Comparison of ENCODE assay signal across 9 cellular contexts in the genomic region with DNA sequence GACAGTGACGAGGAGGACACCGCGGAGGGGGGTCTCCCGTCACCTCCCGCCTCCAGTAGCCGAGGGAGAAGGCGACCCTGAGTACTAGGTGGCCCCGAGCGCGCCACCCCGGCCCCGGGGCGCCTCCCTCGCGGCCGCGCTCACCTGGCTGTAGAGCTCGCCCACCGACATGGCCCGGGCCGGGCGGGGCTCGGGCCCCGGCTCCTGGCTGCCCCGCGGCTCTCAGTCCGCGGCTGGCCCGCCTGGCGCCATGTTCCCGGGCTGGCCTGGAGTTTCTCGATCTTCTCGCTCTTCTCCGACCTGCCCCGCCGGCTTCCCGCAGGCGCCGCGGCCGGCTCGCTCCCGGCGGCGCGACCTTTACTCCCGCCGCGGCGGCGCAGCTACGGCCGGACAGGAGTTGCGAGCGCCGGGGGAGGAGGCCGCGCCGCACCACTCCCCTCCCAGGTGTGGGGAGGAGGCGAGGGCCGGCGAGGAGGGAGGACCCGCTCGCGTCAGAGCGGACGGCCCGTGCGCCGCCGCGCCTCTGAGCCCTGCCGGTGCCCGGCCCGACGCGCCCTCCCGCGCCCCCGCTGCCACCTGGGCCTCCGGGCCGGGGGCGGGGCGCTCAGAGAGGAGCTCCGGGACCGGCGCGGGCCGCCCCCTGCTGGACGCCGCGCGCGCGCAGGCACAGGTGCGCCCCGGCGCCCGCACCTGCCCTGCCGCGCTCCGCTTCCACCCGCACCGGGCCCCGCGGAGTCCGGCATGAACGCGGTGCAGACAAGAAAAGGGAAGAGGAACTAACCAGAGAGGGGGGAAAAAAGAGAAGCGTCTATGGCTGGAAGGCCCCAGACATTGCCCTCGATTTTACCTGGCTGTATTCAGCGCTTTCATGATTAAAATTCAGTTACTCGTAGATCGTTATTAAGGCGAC. TPM values are rescaled to one million over a fixed set of nuclear protein-coding genes. Genes with fewer than 3 reads are reported as not detected.
DNase-seq lines count a peak whose midpoint lies in the region; ATAC-seq, FAIRE-seq and TF ChIP-seq lines count a peak whose summit lies in the region.
"Had no signal": no experiment of that assay in that cellular context is flagged by ENCODE, and none has a peak within 500 bp of the region (broad histone marks: within the 10 kb centered on the region; RNA-seq: fewer than 3 reads in every experiment).

A gene (minus strand): TSS at position 525 of the 910 bp plus-strand sequence. CDS start 354 bp downstream, at position 171.

- intact Hi-C loops in K562 (cut with micrococcal nuclease): loop anchor here (10.0 kb wide), 1 partner anchor 140 kb away; no protein-coding TSS in a partner anchor

- no peak within 1 kb of the TSS for H2AFZ ChIP-seq in K562 (ENCODE audit: low read depth, low read length)

- no peak within 1 kb of the TSS for H3K27ac ChIP-seq in K562 (ENCODE audit: extremely low read depth, low read depth, low read length)
- H3K27ac ChIP-seq: neutrophil had no signal

- in situ Hi-C loops in K562 (cut with MboI): no loop called here

- no peaks in the 10 kb centered on the region for H4K20me1 ChIP-seq in K562 (replicated peaks; ENCODE audit: control insufficient read depth, insufficient read depth, low read length)

- 9% methylated on average over 10 of the region's 115 CpGs for WGBS in K562 (ENCODE audit: insufficient coverage, low coverage, missing lambda C conversion rate)

- POLR2A ChIA-PET in K562 (lab: Yijun Ruan, JAX): interaction anchor here (0.7 to 2.2 kb wide), 3 partner anchors 8 to 211 kb away, joined by 3 to 7 read pairs (median 3); a partner anchor contains a TSS

- peaks cover 0 to 26% of the 10 kb centered on the region in 2 experiments; a peak in 2 of 5 replicates for H3K27me3 ChIP-seq in K562 (ENCODE audit: control insufficient read depth in 2 of 2, insufficient read depth in 2 of 2, low read length in 2 of 2)

- CTCF ChIA-PET in K562 (lab: Yijun Ruan, JAX; ENCODE audit: low intra/inter-chr PET ratio): interaction anchor here (0.7 to 1.1 kb wide), 3 partner anchors 138 to 329 kb away, joined by 3 to 5 read pairs (median 4); no protein-coding TSS in a partner anchor

- no peaks in the 10 kb centered on the region for H3K9me1 ChIP-seq in K562 (ENCODE audit: control insufficient read depth, insufficient read depth, low read length)

- DNase-seq in COR-L47 (lab: John Stamatoyannopoulos, UW) (peak; percentile 75), HT-29 (ENCODE audit: low spot score) (peak; percentile 85), SW480 (ENCODE audit: low spot score) (peak; percentile 66), K562 (ENCODE audit: extremely low read depth in 1 of 4, low spot score in 3 of 4) (peak; percentile 44 to 81 (median 71)), left kidney (ENCODE audit: low read depth, low spot score) (peak; percentile 90), GOT3 (lab: John Stamatoyannopoulos, UW) (no peak)
- DNase-seq in stimulated activated CD4-positive, alpha-beta T cell treated with anti-CD3 and anti-CD28 coated beads, Interleukin-4, amount 100 ng/mL, for 48 hours (ENCODE audit: low read depth in 2 of 2): peak; percentile 46 to 54

- H3K4me1 ChIP-seq in K562 (replicated peaks in 1 of 2; ENCODE audit: control insufficient read depth in 2 of 2, insufficient read depth in 2 of 2, low read length in 2 of 2): peaks cover 0 to 13% of the 10 kb centered on the region in 2 experiments; a peak in 1 of 5 replicates

- H3K4me2 ChIP-seq in K562 (ENCODE audit: insufficient read depth, low read length): peak within 1 kb of the TSS; percentile 37; the same call in 1 of the 2 replicates

- no peak for FAIRE-seq in K562 (lab: Jason Lieb, UNC)

- H3K9ac ChIP-seq in K562 (ENCODE audit: insufficient read depth in 1 of 2, low read depth in 2 of 2, low read length in 2 of 2): peak within 1 kb of the TSS in 1 of 2 experiments; percentile 52; a peak in 1 of 4 replicates

- TF ChIP-seq CTCF in K562 (IDR thresholded peaks at IDR 0.05 in 2 of 3, conservative IDR thresholded peaks at IDR 0.05 in 1 of 3; ENCODE audit: insufficient read depth in 2 of 3, low read depth in 1 of 3, low read length in 3 of 3): peak in 2 of 3 experiments; percentile 33 to 51; a peak in 3 of 6 replicates

- H3K4me3 ChIP-seq in K562: peak within 1 kb of the TSS; percentile 41

- peak; percentile 5 to 51; a peak in 2 of 4 replicates for TF ChIP-seq RAD21 in K562 (CRISPR knock-in tag; conservative IDR thresholded peaks at IDR 0.05 in 1 of 2, IDR thresholded peaks at IDR 0.05 in 1 of 2)

- no peaks in the 10 kb centered on the region for H3K36me3 ChIP-seq in K562 (ENCODE audit: control insufficient read depth, insufficient read depth, low read length)
- H3K36me3 ChIP-seq: neutrophil had no signal

- H3K9me3 ChIP-seq in K562 (replicated peaks; ENCODE audit: control insufficient read depth, insufficient read depth, low read depth, low read length): no peaks in the 10 kb centered on the region
- H3K9me3 ChIP-seq: neutrophil had no signal

- ATAC-seq in GM19455 (IDR thresholded peaks at IDR 0.05; ENCODE audit: unreplicated experiment) (peak; percentile 84), K562 (peak; percentile 95)

- no peaks in the 10 kb centered on the region for H3K79me2 ChIP-seq in K562 (ENCODE audit: control insufficient read depth, insufficient read depth, low read length)

- BruUV-seq in K562 (replicated peaks; lab: Mats Ljungman, UMichigan): no TSS peak

- no peak for TF ChIP-seq EP300 in K562 (IDR thresholded peaks at IDR 0.05; ENCODE audit: low read length)

- no peak for TF ChIP-seq POLR2A in K562 (conservative IDR thresholded peaks at IDR 0.05)

TF ChIP-seq in K562, 482 proteins besides CTCF, POLR2A, EP300 and RAD21 (continues in another document):
- TF ChIP-seq NCOA4 (IDR thresholded peaks at IDR 0.05; ENCODE audit: partially characterized antibody) (no peak), RB1 (IDR thresholded peaks at IDR 0.05; ENCODE audit: low read depth) (peak; percentile 56; the same call in 1 of the 2 replicates), ETS2 (tag; IDR thresholded peaks at IDR 0.05; ENCODE audit: borderline replicate concordance, poor library complexity, severe bottlenecking) (no peak), SIN3B (IDR thresholded peaks at IDR 0.05; ENCODE audit: low read depth) (0 out of 2 replicates have a peak, but pooled peaks have one; percentile 19), NRF1 (conservative IDR thresholded peaks at IDR 0.05 in 1 of 2, IDR thresholded peaks at IDR 0.05 in 1 of 2) (peak in 1 of 2 experiments; percentile 27; a peak in 2 of 4 replicates), CTBP1 (IDR thresholded peaks at IDR 0.05; ENCODE audit: borderline replicate concordance) (0 out of 2 replicates have a peak, but pooled peaks have one; percentile 46), CXXC5 (CRISPR knock-in tag; IDR thresholded peaks at IDR 0.05) (peak; percentile 50; the same call in 1 of the 2 replicates), STAG1 (CRISPR knock-in tag; IDR thresholded peaks at IDR 0.05; ENCODE audit: borderline replicate concordance) (no peak)
- TF ChIP-seq, protein P1, sequence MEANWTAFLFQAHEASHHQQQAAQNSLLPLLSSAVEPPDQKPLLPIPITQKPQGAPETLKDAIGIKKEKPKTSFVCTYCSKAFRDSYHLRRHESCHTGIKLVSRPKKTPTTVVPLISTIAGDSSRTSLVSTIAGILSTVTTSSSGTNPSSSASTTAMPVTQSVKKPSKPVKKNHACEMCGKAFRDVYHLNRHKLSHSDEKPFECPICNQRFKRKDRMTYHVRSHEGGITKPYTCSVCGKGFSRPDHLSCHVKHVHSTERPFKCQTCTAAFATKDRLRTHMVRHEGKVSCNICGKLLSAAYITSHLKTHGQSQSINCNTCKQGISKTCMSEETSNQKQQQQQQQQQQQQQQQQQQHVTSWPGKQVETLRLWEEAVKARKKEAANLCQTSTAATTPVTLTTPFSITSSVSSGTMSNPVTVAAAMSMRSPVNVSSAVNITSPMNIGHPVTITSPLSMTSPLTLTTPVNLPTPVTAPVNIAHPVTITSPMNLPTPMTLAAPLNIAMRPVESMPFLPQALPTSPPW (CRISPR knock-in tag; IDR thresholded peaks at IDR 0.05): peak; percentile 14; the same call in 1 of the 2 replicates
- TF ChIP-seq, protein P2, sequence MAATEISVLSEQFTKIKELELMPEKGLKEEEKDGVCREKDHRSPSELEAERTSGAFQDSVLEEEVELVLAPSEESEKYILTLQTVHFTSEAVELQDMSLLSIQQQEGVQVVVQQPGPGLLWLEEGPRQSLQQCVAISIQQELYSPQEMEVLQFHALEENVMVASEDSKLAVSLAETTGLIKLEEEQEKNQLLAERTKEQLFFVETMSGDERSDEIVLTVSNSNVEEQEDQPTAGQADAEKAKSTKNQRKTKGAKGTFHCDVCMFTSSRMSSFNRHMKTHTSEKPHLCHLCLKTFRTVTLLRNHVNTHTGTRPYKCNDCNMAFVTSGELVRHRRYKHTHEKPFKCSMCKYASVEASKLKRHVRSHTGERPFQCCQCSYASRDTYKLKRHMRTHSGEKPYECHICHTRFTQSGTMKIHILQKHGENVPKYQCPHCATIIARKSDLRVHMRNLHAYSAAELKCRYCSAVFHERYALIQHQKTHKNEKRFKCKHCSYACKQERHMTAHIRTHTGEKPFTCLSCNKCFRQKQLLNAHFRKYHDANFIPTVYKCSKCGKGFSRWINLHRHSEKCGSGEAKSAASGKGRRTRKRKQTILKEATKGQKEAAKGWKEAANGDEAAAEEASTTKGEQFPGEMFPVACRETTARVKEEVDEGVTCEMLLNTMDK (IDR thresholded peaks at IDR 0.05; ENCODE audit: borderline replicate concordance, insufficient read depth, low read depth, low read length, poor library complexity, severe bottlenecking): peak; percentile 69

RNA-seq across cellular contexts. Expression of the gene that starts here (rescaled TPM):
- total RNA-seq in HT-29 (2014; rRNA removed; shearing (Covaris generic)): 29.3 and 35.9 TPM in 2 replicates
- 0.30 and 1.0 TPM in 2 replicates for total RNA-seq in K562 (2011; cell fraction: chromatin; rRNA removed; ENCODE audit: low replicate concordance)
- total RNA-seq in K562 (2011; cell fraction: nucleolus; rRNA removed): 0.13 and 0.67 TPM in 2 replicates
- 0.15 and 0.23 TPM in 2 replicates for total RNA-seq in K562 (2011; cell fraction: nucleoplasm; rRNA removed)
- total RNA-seq in K562 (2014; rRNA removed): 0.09 and 0.12 TPM in 2 replicates
- 0.10 and 0.36 TPM in 2 replicates for total RNA-seq in K562 (2014; rRNA removed; fragmentation: Illumina TruSeq; extraction: Trizol)
- total RNA-seq in K562 (2015; rRNA removed; fragmentation: Illumina TruSeq; extraction: Trizol): 0.08 and 0.22 TPM in 2 replicates
- 0.13 and 0.27 TPM in 2 replicates for total RNA-seq in K562 (2021)
- polyA plus RNA-seq in K562 (2011; rRNA removed): 0.07 and 0.37 TPM in 2 replicates
- 0.03 and 0.35 TPM in 2 replicates for polyA plus RNA-seq in K562 (2011; cell fraction: cytosol; rRNA removed)
- polyA plus RNA-seq in K562 (2011; cell fraction: nucleus; rRNA removed): 0.30 and 0.39 TPM in 2 replicates
- 0.33 and 1.1 TPM in 2 replicates for polyA plus RNA-seq in K562 (2012)
- polyA plus RNA-seq in K562 (2014; fragmentation: Illumina TruSeq; extraction: Trizol): 0.29 and 0.33 TPM in 2 replicates
- under 1 TPM; 0.28 to 0.42 TPM for polyA plus RNA-seq in K562 (2014; fragmentation: Nextera tagmentation; extraction: Ambion mirVana)
- 0.04 and 0.41 TPM in 2 replicates for polyA plus RNA-seq in K562 (2014; rRNA removed)
- 0.15 and 0.18 TPM in 2 replicates for polyA minus RNA-seq in K562 (2011; rRNA and poly(A)+ RNA removed)
- 0.19 and 0.27 TPM in 2 replicates for polyA minus RNA-seq in K562 (2011; cell fraction: cytosol; rRNA and poly(A)+ RNA removed)
- polyA minus RNA-seq in K562 (2011; cell fraction: nucleus; rRNA and poly(A)+ RNA removed): 0.33 and 0.40 TPM in 2 replicates

Comparison
In these comparisons a context has a peak if more than half of its experiments do, and no peak if none do; other contexts are left out.
1. RNA of the gene that starts here (total RNA-seq): 29.3 to 35.9 TPM in HT-29; 0.08 to 1.0 TPM in K562; every median in the first group is over 10 times any median in the second.